ENCODE assay signal across 16 cellular contexts in genomic region chr13:41520016-41520698, GRCh38.
DNase-seq lines count a peak whose midpoint lies in the region.
"Had no signal": no experiment of that assay in that cellular context is flagged by ENCODE, and none has a peak within 500 bp of the region (broad histone marks: within the 10 kb centered on the region; RNA-seq: fewer than 3 reads in every experiment).

No MANE protein-coding gene starts in this region.

- H3K4me3 Mint-ChIP-seq in immature natural killer cell: no peak overlapping the region
- H3K4me3 Mint-ChIP-seq: activated naive CD4-positive, alpha-beta T cell treated with anti-CD3 and anti-CD28 coated beads, Interleukin-2, amount 10 ng/mL, durations not matched to agents 7 days and 5 days; T-cell had no signal

- no peaks in the 10 kb centered on the region for H3K9me3 Mint-ChIP-seq in immature natural killer cell
- H3K9me3 Mint-ChIP-seq: T-cell had no signal

- in situ Hi-C loops in KBM-7 (cut with MboI; ENCODE audit: low pct_unique_long_range_greater_than_20kb, low sequenced_read_pairs): no loop called here

- H3K27ac Mint-ChIP-seq in immature natural killer cell: no peak overlapping the region
- H3K27ac Mint-ChIP-seq: activated naive CD4-positive, alpha-beta T cell treated with anti-CD3 and anti-CD28 coated beads, Interleukin-2, amount 10 ng/mL, durations not matched to agents 7 days and 5 days; T-cell had no signal

- H3K4me1 Mint-ChIP-seq in immature natural killer cell: no peaks in the 10 kb centered on the region
- H3K4me1 Mint-ChIP-seq: activated naive CD4-positive, alpha-beta T cell treated with anti-CD3 and anti-CD28 coated beads, Interleukin-2, amount 10 ng/mL, durations not matched to agents 7 days and 5 days; T-cell had no signal

- no peaks in the 10 kb centered on the region for H3K36me3 Mint-ChIP-seq in immature natural killer cell
- H3K36me3 Mint-ChIP-seq: activated naive CD4-positive, alpha-beta T cell treated with anti-CD3 and anti-CD28 coated beads, Interleukin-2, amount 10 ng/mL, durations not matched to agents 7 days and 5 days; T-cell had no signal

- DNase-seq in CD1c-positive myeloid dendritic cell (ENCODE audit: extremely low spot score): peak; percentile 74
- DNase-seq in KBM-7: peak; percentile 53
- peak; percentile 62 for DNase-seq in SIG-M5 treated with dmso at 0.1 percent for 504 hours (lab: John Stamatoyannopoulos, UW; ENCODE audit: unreplicated experiment)
- peak; percentile 18 for DNase-seq in medulla oblongata (ENCODE audit: extremely low spot score)
- DNase-seq in NCI-H2081 treated with DMSO at 0.1 percent for 48 hours (lab: John Stamatoyannopoulos, UW): no peak
- DNase-seq in hypothalamus (lab: John Stamatoyannopoulos, UW): no peak
- DNase-seq in activated naive CD4-positive, alpha-beta T cell treated with Interleukin-2 at 50 U/mL for 16 hours: no peak
- DNase-seq in immature natural killer cell: no peak
- DNase-seq: activated CD4-positive, alpha-beta T cell treated with anti-CD3 and anti-CD28 coated beads, Interleukin-2, amount 50 U/mL, for 4 hours; activated naive CD4-positive, alpha-beta T cell treated with anti-CD3 and anti-CD28 coated beads, Interleukin-2, amount 10 ng/mL, durations not matched to agents 7 days and 5 days; activated T-cell treated with anti-CD3 and anti-CD28 coated beads for 4 hours; NCI-H1694 treated with DMSO at 0.1 percent for 48 hours; right cardiac atrium; stimulated activated CD4-positive, alpha-beta T cell treated with anti-CD3 and anti-CD28 coated beads, Interleukin-15, amount 100 ng/mL, for 24 hours; T-cell; thyroid gland had no signal

- peaks cover 0 to 4% (median 0%) of the 10 kb centered on the region in 3 donors for H3K27me3 Mint-ChIP-seq in immature natural killer cell (ENCODE audit: low read depth in 3 of 3)
- H3K27me3 Mint-ChIP-seq: T-cell had no signal

Comparison
In these comparisons a context has a peak if more than half of its experiments do, and no peak if none do; other contexts are left out.
1. DNase-seq: peak in CD1c-positive myeloid dendritic cell (single experiment), KBM-7 (single experiment), SIG-M5 treated with dmso at 0.1 percent for 504 hours (single experiment) and medulla oblongata (single experiment); none in NCI-H2081 treated with DMSO at 0.1 percent for 48 hours (single experiment), hypothalamus (0 of 51), activated naive CD4-positive, alpha-beta T cell treated with Interleukin-2 at 50 U/mL for 16 hours (single experiment) and immature natural killer cell (0 of 3).